In the genomic region with DNA sequence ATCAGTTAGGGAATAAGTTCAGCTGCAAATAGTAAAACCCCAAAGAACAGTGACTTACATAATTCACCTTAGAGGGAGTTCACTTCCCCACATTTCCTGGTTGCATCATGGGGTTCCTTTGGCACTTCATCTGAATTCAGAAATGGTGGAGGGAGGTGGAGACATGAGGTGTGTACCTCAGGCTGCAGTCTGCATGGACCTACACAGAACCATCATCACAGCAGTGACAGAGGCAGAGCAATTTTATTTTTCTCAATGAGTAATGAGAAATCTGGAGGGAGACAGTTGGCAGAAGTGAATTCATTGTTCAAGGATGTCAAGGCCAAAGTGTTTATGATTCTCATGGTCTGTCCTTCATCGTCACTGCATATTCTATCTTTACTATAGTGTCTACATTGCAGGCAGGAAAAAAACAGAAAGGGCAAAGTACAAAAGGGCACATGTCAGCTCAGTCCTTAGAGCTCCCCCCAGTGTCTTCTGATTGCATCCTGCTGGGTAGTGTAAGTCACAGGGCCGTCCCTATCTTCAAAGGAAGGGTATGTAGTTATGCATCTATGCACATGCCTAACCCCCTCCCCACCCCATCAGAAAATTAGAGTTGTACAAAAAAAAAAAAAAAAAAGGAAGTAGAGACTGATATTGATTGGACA, we compare ENCODE assay signal across 8 cellular contexts.
DNase-seq lines count a peak whose midpoint lies in the region; ATAC-seq, FAIRE-seq and TF ChIP-seq lines count a peak whose summit lies in the region.

No MANE protein-coding gene starts in this region.

- H3K27me3 Mint-ChIP-seq in activated T-cell treated with anti-CD3 and anti-CD28 coated beads, Interleukin-2, amount 50 U/mL, for 24 hours: peaks cover 21% of the 10 kb centered on the region

- H3K27ac ChIP-seq in kidney (ENCODE audit: low read depth in 2 of 2, low read length in 2 of 2): no peak overlapping the region

- intact Hi-C loops in kidney (cut with DNase I): no loop called here

- no peak for TF ChIP-seq POLR2A in GM18505 (IDR thresholded peaks at IDR 0.05; ENCODE audit: borderline replicate concordance, extremely low read depth, insufficient read depth, insufficient read length)

- H3K27ac Mint-ChIP-seq in activated T-cell treated with anti-CD3 and anti-CD28 coated beads, Interleukin-2, amount 50 U/mL, for 24 hours: no peak overlapping the region

- no peaks in the 10 kb centered on the region for H3K4me1 ChIP-seq in kidney (ENCODE audit: control insufficient read depth in 1 of 2, insufficient read depth in 1 of 2, low read depth in 1 of 2, low read length in 2 of 2)

- H3K36me3 ChIP-seq in kidney (ENCODE audit: control insufficient read depth in 1 of 2, insufficient read depth in 2 of 2, low read length in 2 of 2): no peaks in the 10 kb centered on the region

- no peak overlapping the region for H3K4me3 Mint-ChIP-seq in activated T-cell treated with anti-CD3 and anti-CD28 coated beads, Interleukin-2, amount 50 U/mL, for 24 hours

- H3K9me3 Mint-ChIP-seq in activated T-cell treated with anti-CD3 and anti-CD28 coated beads, Interleukin-2, amount 50 U/mL, for 24 hours: no peaks in the 10 kb centered on the region

- no peak overlapping the region for H3K9ac ChIP-seq in kidney (ENCODE audit: low read length in 2 of 2)

- ATAC-seq in GM18505 (IDR thresholded peaks at IDR 0.05; ENCODE audit: unreplicated experiment): peak; percentile 76
- ATAC-seq in HG02798 (IDR thresholded peaks at IDR 0.05; ENCODE audit: poor library complexity, unreplicated experiment): peak; percentile 84
- ATAC-seq in GM21390 (IDR thresholded peaks at IDR 0.05; ENCODE audit: unreplicated experiment): no peak

- TF ChIP-seq CTCF in kidney (IDR thresholded peaks at IDR 0.05; ENCODE audit: borderline replicate concordance, extremely low read depth, insufficient read depth): peak; percentile 16

- H3K9me3 ChIP-seq in kidney (ENCODE audit: control insufficient read depth in 1 of 2, low read length in 2 of 2): no peaks in the 10 kb centered on the region

- H3K36me3 Mint-ChIP-seq in activated T-cell treated with anti-CD3 and anti-CD28 coated beads, Interleukin-2, amount 50 U/mL, for 24 hours (ENCODE audit: low read depth): no peaks in the 10 kb centered on the region

- DNase-seq in OCI-M2 (lab: John Stamatoyannopoulos, UW; ENCODE audit: unreplicated experiment): peak; percentile 52
- DNase-seq in kidney: no peak
- DNase-seq in NCI-H2227 (lab: John Stamatoyannopoulos, UW; ENCODE audit: unreplicated experiment): no peak
- no peak for DNase-seq in activated CD4-positive, CD25-positive, alpha-beta regulatory T cell treated with anti-CD3 and anti-CD28 coated beads, Interleukin-2, amount 50 U/mL, for 72 hours
- DNase-seq in activated T-cell treated with anti-CD3 and anti-CD28 coated beads, Interleukin-2, amount 50 U/mL, for 24 hours: no peak

- no peak overlapping the region for H3K4me3 ChIP-seq in kidney (ENCODE audit: low read length in 2 of 2)

- no peak for FAIRE-seq in kidney (lab: Jason Lieb, UNC)

- no peaks in the 10 kb centered on the region for H3K4me1 Mint-ChIP-seq in activated T-cell treated with anti-CD3 and anti-CD28 coated beads, Interleukin-2, amount 50 U/mL, for 24 hours (ENCODE audit: low read depth)
